Comparison of ENCODE assay signal across 18 cellular contexts in the genomic region with DNA sequence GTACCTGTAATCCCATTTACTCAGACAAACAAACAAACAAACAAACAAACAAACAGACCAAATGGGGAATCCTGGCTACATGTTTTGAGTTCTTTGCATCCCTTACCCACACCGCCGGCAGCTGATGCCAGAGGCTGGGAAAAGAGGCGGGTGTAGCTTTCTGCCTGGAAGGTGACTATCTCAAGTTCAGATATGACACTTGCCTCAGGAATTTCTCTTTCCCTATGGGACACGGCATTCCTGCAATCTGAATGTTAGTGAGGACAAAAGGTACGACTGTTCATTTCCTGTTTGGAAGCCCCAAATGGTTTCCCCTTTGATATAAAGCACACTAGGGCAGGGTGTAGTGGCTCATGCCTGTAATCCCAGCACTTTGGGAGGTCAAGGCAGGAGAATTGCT. TPM values are rescaled to one million over a fixed set of nuclear protein-coding genes. Genes with fewer than 3 reads are reported as not detected.
DNase-seq lines count a peak whose midpoint lies in the region; ATAC-seq, FAIRE-seq and TF ChIP-seq lines count a peak whose summit lies in the region.
"Had no signal": no experiment of that assay in that cellular context is flagged by ENCODE, and none has a peak within 500 bp of the region (broad histone marks: within the 10 kb centered on the region; RNA-seq: fewer than 3 reads in every experiment).

No MANE protein-coding gene starts in this region.

- TF ChIP-seq CTCF in tibial nerve (IDR thresholded peaks at IDR 0.05) (no peak), upper lobe of right lung (IDR thresholded peaks at IDR 0.05) (no peak)
- TF ChIP-seq CTCF in CD4-positive, alpha-beta T cell (IDR thresholded peaks at IDR 0.05) = no peak

- no peaks in the 10 kb centered on the region for H3K9me3 Mint-ChIP-seq in CD4-positive, alpha-beta T cell
- H3K9me3 Mint-ChIP-seq: central memory CD8-positive, alpha-beta T cell had no signal

- no peak overlapping the region for H3K27ac Mint-ChIP-seq in CD4-positive, alpha-beta T cell

- FAIRE-seq in HTR-8/SVneo (lab: Jason Lieb, UNC) = no peak

- H3K4me1 ChIP-seq in tibial nerve (no peaks in the 10 kb centered on the region), upper lobe of right lung (no peaks in the 10 kb centered on the region)
- H3K4me1 ChIP-seq: tibial artery had no signal

- TF ChIP-seq EP300 in tibial nerve (IDR thresholded peaks at IDR 0.05) = no peak

- peaks cover 19% of the 10 kb centered on the region for H3K27me3 Mint-ChIP-seq in CD4-positive, alpha-beta T cell

- H3K4me1 Mint-ChIP-seq in CD4-positive, alpha-beta T cell (ENCODE audit: low read depth) = no peaks in the 10 kb centered on the region
- H3K4me1 Mint-ChIP-seq: central memory CD8-positive, alpha-beta T cell had no signal

- H3K36me3 ChIP-seq in tibial nerve = no peaks in the 10 kb centered on the region
- H3K36me3 ChIP-seq in upper lobe of right lung = no peaks in the 10 kb centered on the region
- H3K36me3 ChIP-seq: tibial artery, WERI-Rb-1 had no signal

- CTCF ChIA-PET in CD4-positive, alpha-beta T cell (lab: Charles Lee) = no interaction called here

- intact Hi-C loops in CD4-positive, alpha-beta T cell (cut with DNase I, micrococcal nuclease) = no loop called here
- intact Hi-C loops in upper lobe of right lung (cut with DNase I) = no loop called here

- H3K27me3 ChIP-seq in tibial nerve (no peaks in the 10 kb centered on the region), upper lobe of right lung (no peaks in the 10 kb centered on the region)
- H3K27me3 ChIP-seq in CD4-positive, alpha-beta T cell (ENCODE audit: control insufficient read depth, insufficient read depth, low read length) = no peaks in the 10 kb centered on the region

- H3K36me3 Mint-ChIP-seq in CD4-positive, alpha-beta T cell (ENCODE audit: low read depth) = no peaks in the 10 kb centered on the region

- POLR2A ChIA-PET in CD4-positive, alpha-beta T cell (lab: Charles Lee) = no interaction called here

- H3K27ac ChIP-seq in tibial nerve (no peak overlapping the region), upper lobe of right lung (no peak overlapping the region)
- no peak overlapping the region for H3K27ac ChIP-seq in CD4-positive, alpha-beta T cell (ENCODE audit: low read depth, low read length)
- H3K27ac ChIP-seq: C4-2B, KMS-11, tibial artery, WERI-Rb-1 had no signal

- H3K4me3 Mint-ChIP-seq in CD4-positive, alpha-beta T cell = no peak overlapping the region
- H3K4me3 Mint-ChIP-seq: central memory CD8-positive, alpha-beta T cell had no signal

- no peaks in the 10 kb centered on the region for H3K9me3 ChIP-seq in tibial nerve
- no peaks in the 10 kb centered on the region for H3K9me3 ChIP-seq in CD4-positive, alpha-beta T cell (ENCODE audit: control insufficient read depth, low read length)
- no peaks in the 10 kb centered on the region for H3K9me3 ChIP-seq in upper lobe of right lung
- H3K9me3 ChIP-seq: tibial artery had no signal

- TF ChIP-seq POLR2A in tibial nerve (IDR thresholded peaks at IDR 0.05) = no peak

- WGBS in tibial nerve, 2 donors = 51 to 61% methylated on average over 5 of the region's 5 CpGs

- DNase-seq in AG08396 (ENCODE audit: low spot score) (peak; percentile 16), HTR-8/SVneo (ENCODE audit: insufficient read length, low spot score) (peak; percentile 71), amniotic epithelial cell (ENCODE audit: low read depth) (peak; percentile 68), islet precursor cell (peak; percentile 93), NCI-H1048 (lab: John Stamatoyannopoulos, UW) (no peak), tibial nerve (ENCODE audit: low spot score in 2 of 2) (no peak), upper lobe of right lung (no peak)
- no peak for DNase-seq in CD4-positive, alpha-beta T cell
- DNase-seq: foreskin melanocyte, GOT3, NCI-H2171, OCI-M1, right cardiac atrium, tibial artery, WERI-Rb-1 had no signal

- no peak overlapping the region for H3K4me3 ChIP-seq in tibial nerve
- H3K4me3 ChIP-seq in upper lobe of right lung = no peak overlapping the region
- H3K4me3 ChIP-seq: tibial artery had no signal

- no peak for ATAC-seq in CD4-positive, alpha-beta T cell (ENCODE audit: poor library complexity)
- no peak for ATAC-seq in upper lobe of right lung

RNA-seq across cellular contexts. Expression of a gene that starts 2.9 kb away (rescaled TPM):
- not detected for total RNA-seq in tibial nerve
- not detected for total RNA-seq in CD4-positive, alpha-beta T cell
- total RNA-seq in upper lobe of right lung = not detected

Comparison
In these comparisons a context has a peak if more than half of its experiments do, and no peak if none do; other contexts are left out.
1. DNase-seq: peak in AG08396 (single experiment), HTR-8/SVneo (single experiment), amniotic epithelial cell (single experiment) and islet precursor cell (single experiment); none in NCI-H1048 (single experiment), tibial nerve (0 of 2), CD4-positive, alpha-beta T cell (0 of 10) and upper lobe of right lung (single experiment).